30 cellular contexts compared by ENCODE assay signal in the genomic region with DNA sequence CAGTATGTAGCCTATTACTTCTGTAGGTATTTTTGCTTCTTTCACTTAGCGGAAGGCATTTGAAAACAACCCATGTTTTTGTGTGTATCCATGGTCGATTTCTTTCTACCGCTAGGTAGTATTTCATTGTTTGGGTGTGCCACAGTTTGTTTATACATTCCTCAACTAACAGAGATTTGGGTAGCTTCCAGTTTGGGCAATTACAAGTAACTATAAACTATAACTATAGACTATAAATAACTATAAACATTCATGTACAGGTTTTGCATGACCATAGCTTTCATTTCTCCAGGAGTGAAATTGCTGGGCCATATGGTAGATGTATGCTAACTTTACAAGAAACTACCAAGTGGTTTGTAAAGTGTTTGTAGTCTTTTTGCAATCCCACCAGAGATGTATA. TPM values are rescaled to one million over a fixed set of nuclear protein-coding genes. Genes with fewer than 3 reads are reported as not detected.
"Had no signal": no experiment of that assay in that cellular context is flagged by ENCODE, and none has a peak within 500 bp of the region (broad histone marks: within the 10 kb centered on the region; RNA-seq: fewer than 3 reads in every experiment).

No MANE protein-coding gene starts in this region.

- H3K9me3 ChIP-seq: ascending aorta, esophagus squamous epithelium, gastroesophageal sphincter, heart right ventricle had no signal

- H3K4me1 ChIP-seq: ascending aorta, esophagus squamous epithelium, gastroesophageal sphincter, heart right ventricle had no signal

- H3K27me3 ChIP-seq: ascending aorta, gastroesophageal sphincter, heart right ventricle had no signal

- DNase-seq: activated B cell treated with CpG ODN at 0.5 μM for 24 hours; activated CD4-positive, alpha-beta memory T cell treated with anti-CD3 and anti-CD28 coated beads for 36 hours; activated CD4-positive, alpha-beta T cell treated with anti-CD3 and anti-CD28 coated beads for 48 hours; activated CD8-positive, alpha-beta memory T cell treated with anti-CD3 and anti-CD28 coated beads, Interleukin-2, amount 10 ng/mL, durations not matched to agents 7 days and 5 days; activated CD8-positive, alpha-beta memory T cell treated with anti-CD3 and anti-CD28 coated beads, Interleukin-2, amount 50 U/mL, for 4 hours; activated CD8-positive, alpha-beta T cell treated with anti-CD3 and anti-CD28 coated beads, Interleukin-2, amount 10 ng/mL, durations not matched to agents 7 days and 5 days; activated gamma-delta T cell; activated naive CD4-positive, alpha-beta T cell; activated naive CD4-positive, alpha-beta T cell treated with anti-CD3 and anti-CD28 coated beads, Interleukin-2, amount 10 ng/mL, durations not matched to agents 7 days and 5 days; activated naive CD8-positive, alpha-beta T cell treated with anti-CD3 and anti-CD28 coated beads, Interleukin-2, amount 10 ng/mL, durations not matched to agents 7 days and 5 days; activated T-cell treated with anti-CD3 and anti-CD28 coated beads, Interleukin-2, amount 50 U/mL, for 1 hour; activated T-cell treated with anti-CD3 and anti-CD28 coated beads, Interleukin-2, amount 50 U/mL, for 48 hours; dorsolateral prefrontal cortex; effector memory CD4-positive, alpha-beta T cell; esophagus squamous epithelium; foreskin melanocyte; heart right ventricle; T-helper 1 cell; T-helper 17 cell; T1000; WERI-Rb-1 had no signal

- H3K36me3 ChIP-seq: ascending aorta, esophagus squamous epithelium, gastroesophageal sphincter, heart right ventricle, WERI-Rb-1 had no signal

- ATAC-seq: activated CD4-positive, CD25-positive, alpha-beta regulatory T cell treated with anti-CD3 and anti-CD28 coated beads, Interleukin-2, amount 50 U/mL, for 24 hours; activated CD8-positive, alpha-beta memory T cell treated with anti-CD3 and anti-CD28 coated beads, Interleukin-2, amount 10 ng/mL, durations not matched to agents 7 days and 5 days; activated CD8-positive, alpha-beta T cell treated with anti-CD3 and anti-CD28 coated beads, Interleukin-2, amount 10 ng/mL, durations not matched to agents 7 days and 5 days; activated naive CD4-positive, alpha-beta T cell treated with anti-CD3 and anti-CD28 coated beads, Interleukin-2, amount 50 U/mL, for 72 hours; gastroesophageal sphincter; heart right ventricle; T-helper 17 cell had no signal

- H3K4me3 ChIP-seq: ascending aorta, coronary artery, dorsolateral prefrontal cortex, esophagus squamous epithelium, gastroesophageal sphincter, heart right ventricle had no signal

- H3K27ac ChIP-seq: ascending aorta, coronary artery, dorsolateral prefrontal cortex, epithelial cell of prostate, esophagus squamous epithelium, gastroesophageal sphincter, heart right ventricle, WERI-Rb-1 had no signal

RNA-seq across cellular contexts. Expression of a gene that starts 52.8 kb away (rescaled TPM):
- total RNA-seq: activated B cell treated with CpG ODN at 0.5 μM for 24 hours; activated CD8-positive, alpha-beta T cell treated with anti-CD3 and anti-CD28 coated beads, Interleukin-2, amount 10 ng/mL, durations not matched to agents 7 days and 5 days; activated naive CD4-positive, alpha-beta T cell treated with anti-CD3 and anti-CD28 coated beads, Interleukin-2, amount 50 U/mL, for 72 hours; activated T-helper 1 cell treated with anti-CD3 and anti-CD28 coated beads, Interleukin-12 subunit alpha, Interleukin-12 subunit beta, Interleukin-2, Interleukin-4 antibody, amounts not matched to agents 30 ng/mL and 10 ng/mL and 1 ng/mL, durations not matched to agents 14 hours and 24 hours and 36 hours; activated T-helper 2 cell treated with anti-CD3 and anti-CD28 coated beads, Interferon-gamma antibody, Interleukin-2, Interleukin-4, amounts not matched to agents 10 μg/mL and 5 μg/mL and 100 μg/mL, durations not matched to agents 14 hours and 24 hours and 36 hours; ascending aorta; fibroblast of villous mesenchyme had no signal
